ENCODE assay signal across 1 cellular context in genomic region chr9:71778085-71778484, GRCh38.
TF ChIP-seq lines count a peak whose summit lies in the region.

No MANE protein-coding gene starts in this region.

TF ChIP-seq in HepG2, 621 proteins besides CTCF, POLR2A, EP300 and RAD21 (continued from another document):
- no peak for TF ChIP-seq PAWR (CRISPR knock-in tag; IDR thresholded peaks at IDR 0.05; ENCODE audit: borderline replicate concordance)
- no peak for TF ChIP-seq ZNF468 (CRISPR knock-in tag; IDR thresholded peaks at IDR 0.05)
- no peak; the same call in 1 of the 2 replicates for TF ChIP-seq ARID3A (IDR thresholded peaks at IDR 0.05; ENCODE audit: low read depth, low read length)
- no peak for TF ChIP-seq SAFB2 (CRISPR knock-in tag; IDR thresholded peaks at IDR 0.05; ENCODE audit: borderline replicate concordance, low read depth)
- TF ChIP-seq ZNF572 (CRISPR knock-in tag; IDR thresholded peaks at IDR 0.05), result no peak
- TF ChIP-seq DBP (CRISPR knock-in tag; IDR thresholded peaks at IDR 0.05; ENCODE audit: not compliant biosample characterization), result no peak
- TF ChIP-seq SOX6 (IDR thresholded peaks at IDR 0.05), result no peak
- TF ChIP-seq SOX6 (CRISPR knock-in tag; IDR thresholded peaks at IDR 0.05), result peak; percentile 86
- no peak for TF ChIP-seq ZNF564 (CRISPR knock-in tag; IDR thresholded peaks at IDR 0.05)
- no peak for TF ChIP-seq TOPORS (CRISPR knock-in tag; IDR thresholded peaks at IDR 0.05)
- TF ChIP-seq ZNF598 (CRISPR knock-in tag; IDR thresholded peaks at IDR 0.05; ENCODE audit: borderline replicate concordance), result no peak
- TF ChIP-seq ZNF33B (CRISPR knock-in tag; IDR thresholded peaks at IDR 0.05), result no peak
- no peak for TF ChIP-seq ZNF337 (CRISPR knock-in tag; IDR thresholded peaks at IDR 0.05; ENCODE audit: borderline replicate concordance, low read depth)
- TF ChIP-seq ZNF619 (CRISPR knock-in tag; IDR thresholded peaks at IDR 0.05), result no peak
- TF ChIP-seq E2F1 (CRISPR knock-in tag; IDR thresholded peaks at IDR 0.05), result no peak
- no peak for TF ChIP-seq TEF (CRISPR knock-in tag; IDR thresholded peaks at IDR 0.05)
- TF ChIP-seq HMG20B (CRISPR knock-in tag; conservative IDR thresholded peaks at IDR 0.05), result peak; percentile 47; the same call in 1 of the 2 replicates
- peak; percentile 38; the same call in 1 of the 3 replicates for TF ChIP-seq MXI1 (IDR thresholded peaks at IDR 0.05; ENCODE audit: borderline replicate concordance, low read depth, low read length)
- TF ChIP-seq ZNF530 (CRISPR knock-in tag; IDR thresholded peaks at IDR 0.05; ENCODE audit: low read depth), result no peak
- no peak for TF ChIP-seq MBNL3 (CRISPR knock-in tag; conservative IDR thresholded peaks at IDR 0.05)
- TF ChIP-seq HHEX (CRISPR knock-in tag; IDR thresholded peaks at IDR 0.05), result peak; percentile 16; the same call in 1 of the 2 replicates
TF ChIP-seq in HepG2: peak in this region for 139.
